In the genomic region with DNA sequence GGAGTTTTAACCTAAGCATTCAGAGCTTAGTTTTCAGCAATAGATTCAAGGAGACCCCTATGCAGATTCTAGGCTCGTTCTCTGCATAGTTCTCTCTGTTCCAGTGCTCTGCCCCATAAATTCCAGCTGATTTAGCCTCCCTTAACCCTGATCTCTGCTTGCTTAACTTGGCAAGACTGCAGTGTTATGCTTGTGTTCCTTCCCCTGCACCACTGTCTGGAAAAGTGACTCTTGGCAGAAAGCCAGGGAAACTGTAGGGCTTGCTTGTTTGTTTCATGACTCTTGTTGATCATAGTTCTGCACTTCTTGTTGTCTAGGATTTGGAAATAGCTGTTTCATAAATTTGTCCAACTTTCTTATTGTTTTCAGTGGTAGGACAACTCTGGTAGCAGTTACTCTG, we compare ENCODE assay signal across 12 cellular contexts. TPM values are rescaled to one million over a fixed set of nuclear protein-coding genes. Genes with fewer than 3 reads are reported as not detected.
DNase-seq lines count a peak whose midpoint lies in the region; TF ChIP-seq lines count a peak whose summit lies in the region.
"Had no signal": no experiment of that assay in that cellular context is flagged by ENCODE, and none has a peak within 500 bp of the region (broad histone marks: within the 10 kb centered on the region; RNA-seq: fewer than 3 reads in every experiment).

No MANE protein-coding gene starts in this region.

- H3F3A ChIP-seq in PC-9 (ENCODE audit: insufficient read depth, low read depth) = peaks cover 19% of the 10 kb centered on the region; the same call in 1 of the 2 replicates

- H3K4me1 ChIP-seq in PC-9 (replicated peaks; ENCODE audit: insufficient read depth) = peaks cover 30% of the 10 kb centered on the region
- peaks cover 10 to 24% (median 17%) of the 10 kb centered on the region in 4 donors for H3K4me1 ChIP-seq in esophagus muscularis mucosa

- H3K36me3 Mint-ChIP-seq in activated T-helper 1 cell treated with anti-CD3 and anti-CD28 coated beads, Interleukin-12 subunit alpha, Interleukin-12 subunit beta, Interleukin-2, Interleukin-4 antibody, amounts not matched to agents 30 ng/mL and 10 ng/mL and 1 ng/mL, durations not matched to agents 14 hours and 24 hours and 36 hours (ENCODE audit: low read depth) = no peaks in the 10 kb centered on the region

- no peak for TF ChIP-seq EP300 in esophagus muscularis mucosa (IDR thresholded peaks at IDR 0.05)

- no peaks in the 10 kb centered on the region for H3K79me2 ChIP-seq in PC-9 (ENCODE audit: low read depth)

- H3K9me3 ChIP-seq in PC-9 (ENCODE audit: insufficient read depth, low read depth) (no peaks in the 10 kb centered on the region), esophagus muscularis mucosa (peaks cover 0 to 8% (median 0%) of the 10 kb centered on the region in 4 donors)

- POLR2A ChIA-PET in PC-9 (lab: Charles Lee; ENCODE audit: unreplicated experiment) = interaction anchor here (0.7 kb wide), 1 partner anchor 128 kb away, joined by 3 read pairs; no protein-coding TSS in a partner anchor
- POLR2A ChIA-PET in GM10248 (lab: Yijun Ruan, JAX) = no interaction called here

- H3K27me3 ChIP-seq in PC-9 (ENCODE audit: insufficient read depth, low read depth) = no peaks in the 10 kb centered on the region
- H3K27me3 ChIP-seq in esophagus muscularis mucosa = no peaks in the 10 kb centered on the region

- intact Hi-C loops in PC-9 (cut with micrococcal nuclease; ENCODE audit: unreplicated experiment) (no loop called here), esophagus muscularis mucosa (cut with DNase I) (loop anchor here (5.0 kb wide), 1 partner anchor 43 kb away; no protein-coding TSS in a partner anchor)
- intact Hi-C loops in activated T-helper 1 cell treated with anti-CD3 and anti-CD28 coated beads, Interleukin-12 subunit alpha, Interleukin-12 subunit beta, Interleukin-2, Interleukin-4 antibody, amounts not matched to agents 30 ng/mL and 10 ng/mL and 1 ng/mL, durations not matched to agents 14 hours and 24 hours and 36 hours (cut with micrococcal nuclease) = no loop called here

- peaks cover 17% of the 10 kb centered on the region for H3K27me3 Mint-ChIP-seq in activated T-helper 1 cell treated with anti-CD3 and anti-CD28 coated beads, Interleukin-12 subunit alpha, Interleukin-12 subunit beta, Interleukin-2, Interleukin-4 antibody, amounts not matched to agents 30 ng/mL and 10 ng/mL and 1 ng/mL, durations not matched to agents 14 hours and 24 hours and 36 hours (ENCODE audit: insufficient read depth)

- no peak overlapping the region for H3K4me3 Mint-ChIP-seq in activated T-helper 1 cell treated with anti-CD3 and anti-CD28 coated beads, Interleukin-12 subunit alpha, Interleukin-12 subunit beta, Interleukin-2, Interleukin-4 antibody, amounts not matched to agents 30 ng/mL and 10 ng/mL and 1 ng/mL, durations not matched to agents 14 hours and 24 hours and 36 hours
- H3K4me3 Mint-ChIP-seq: central memory CD8-positive, alpha-beta T cell; stimulated activated naive CD8-positive, alpha-beta T cell treated with anti-CD3 and anti-CD28 coated beads, Interleukin-15, Interleukin-2, amounts not matched to agents 100 ng/mL and 50 ng/mL, for 24 hours had no signal

- DNase-seq in CD1c-positive myeloid dendritic cell (ENCODE audit: extremely low spot score) (peak; percentile 18), PC-9 (peak; percentile 13 to 45), fibroblast of peridontal ligament (ENCODE audit: extremely low read depth) (peak; percentile 63), myocyte (ENCODE audit: low read depth) (peak; percentile 34), amniotic stem cell (lab: John Stamatoyannopoulos, UW) (no peak), esophagus muscularis mucosa (ENCODE audit: extremely low spot score) (no peak), GM10248 (ENCODE audit: extremely low spot score) (no peak)
- DNase-seq in activated T-helper 1 cell treated with anti-CD3 and anti-CD28 coated beads, Interleukin-12 subunit alpha, Interleukin-12 subunit beta, Interleukin-2, Interleukin-4 antibody, amounts not matched to agents 30 ng/mL and 10 ng/mL and 1 ng/mL, durations not matched to agents 14 hours and 24 hours and 36 hours (ENCODE audit: low spot score) = no peak
- DNase-seq: C1 segment of cervical spinal cord; stimulated activated CD4-positive, alpha-beta T cell treated with anti-CD3 and anti-CD28 coated beads, Interleukin-2, amount 100 ng/mL, for 24 hours had no signal

- TF ChIP-seq CTCF in PC-9 (conservative IDR thresholded peaks at IDR 0.05) (no peak), esophagus muscularis mucosa (IDR thresholded peaks at IDR 0.05) (no peak), GM10248 (IDR thresholded peaks at IDR 0.05; ENCODE audit: control extremely low read depth, extremely low read depth, low read depth, missing control alignments) (no peak)

- H3K9me2 ChIP-seq in PC-9 (ENCODE audit: insufficient read depth) = no peaks in the 10 kb centered on the region

- no peak for TF ChIP-seq POLR2A in esophagus muscularis mucosa (IDR thresholded peaks at IDR 0.05; ENCODE audit: low read depth)

- BruUV-seq in PC-9 (replicated peaks; lab: Mats Ljungman, UMichigan) = no TSS peak

- no peak overlapping the region for H2AFZ ChIP-seq in PC-9

- H3K27ac ChIP-seq in PC-9 = no peak overlapping the region
- no peak overlapping the region for H3K27ac ChIP-seq in esophagus muscularis mucosa (replicated peaks in 1 of 4)

- H3K36me3 ChIP-seq in PC-9 (ENCODE audit: low read depth) = no peaks in the 10 kb centered on the region
- no peaks in the 10 kb centered on the region for H3K36me3 ChIP-seq in esophagus muscularis mucosa

- H4K20me1 ChIP-seq in PC-9 (ENCODE audit: insufficient read depth) = no peaks in the 10 kb centered on the region

- H3K4me3 ChIP-seq in PC-9 (no peak overlapping the region), esophagus muscularis mucosa (no peak overlapping the region)

- H3K4me1 Mint-ChIP-seq in activated T-helper 1 cell treated with anti-CD3 and anti-CD28 coated beads, Interleukin-12 subunit alpha, Interleukin-12 subunit beta, Interleukin-2, Interleukin-4 antibody, amounts not matched to agents 30 ng/mL and 10 ng/mL and 1 ng/mL, durations not matched to agents 14 hours and 24 hours and 36 hours (ENCODE audit: low read depth) = no peaks in the 10 kb centered on the region
- H3K4me1 Mint-ChIP-seq: central memory CD8-positive, alpha-beta T cell had no signal

- H3K27ac Mint-ChIP-seq in activated T-helper 1 cell treated with anti-CD3 and anti-CD28 coated beads, Interleukin-12 subunit alpha, Interleukin-12 subunit beta, Interleukin-2, Interleukin-4 antibody, amounts not matched to agents 30 ng/mL and 10 ng/mL and 1 ng/mL, durations not matched to agents 14 hours and 24 hours and 36 hours = no peak overlapping the region
- H3K27ac Mint-ChIP-seq: stimulated activated naive CD8-positive, alpha-beta T cell treated with anti-CD3 and anti-CD28 coated beads, Interleukin-15, Interleukin-2, amounts not matched to agents 100 ng/mL and 50 ng/mL, for 24 hours had no signal

- CTCF ChIA-PET in PC-9 (lab: Charles Lee) = no interaction called here
- CTCF ChIA-PET in GM10248 (lab: Yijun Ruan, JAX) = interaction anchor here (0.7 to 1.9 kb wide), 13 partner anchors 9 to 247 kb away, joined by 3 to 7 read pairs (median 3); no protein-coding TSS in a partner anchor

- H3K9me3 Mint-ChIP-seq in activated T-helper 1 cell treated with anti-CD3 and anti-CD28 coated beads, Interleukin-12 subunit alpha, Interleukin-12 subunit beta, Interleukin-2, Interleukin-4 antibody, amounts not matched to agents 30 ng/mL and 10 ng/mL and 1 ng/mL, durations not matched to agents 14 hours and 24 hours and 36 hours = peaks cover 11% of the 10 kb centered on the region

- 37% methylated on average over 1 of the region's 1 CpG for WGBS in esophagus muscularis mucosa

- H3K4me2 ChIP-seq in PC-9 = 0 out of 2 replicates have a peak overlapping the region, but pooled peaks have one; percentile 20

RNA-seq across cellular contexts. Expression of a gene that starts 40.2 kb away (rescaled TPM):
- 52.7 and 61.8 TPM in 2 replicates for total RNA-seq in PC-9 (2021)
- 177 and 210 TPM in 2 replicates for total RNA-seq in myocyte
- 77.7 TPM for polyA plus RNA-seq in myocyte (2012)
- 25.2 and 26.8 TPM in 2 replicates for total RNA-seq in activated T-helper 1 cell treated with anti-CD3 and anti-CD28 coated beads, Interleukin-12 subunit alpha, Interleukin-12 subunit beta, Interleukin-2, Interleukin-4 antibody, amounts not matched to agents 30 ng/mL and 10 ng/mL and 1 ng/mL, durations not matched to agents 14 hours and 24 hours and 36 hours
- 10 to 100 TPM; 32.5 to 78.9 (median 49.4) TPM for total RNA-seq in esophagus muscularis mucosa

RNA-seq across cellular contexts. Expression of a gene that starts 40.2 kb away (rescaled TPM):
- total RNA-seq in PC-9 (2021) (28.5 and 31.5 TPM in 2 replicates), myocyte (17.6 and 22.5 TPM in 2 replicates), esophagus muscularis mucosa (10 to 100 TPM; 16.7 to 26.2 (median 22.6) TPM)
- polyA plus RNA-seq in myocyte (2012) = 21.7 TPM
- total RNA-seq in activated T-helper 1 cell treated with anti-CD3 and anti-CD28 coated beads, Interleukin-12 subunit alpha, Interleukin-12 subunit beta, Interleukin-2, Interleukin-4 antibody, amounts not matched to agents 30 ng/mL and 10 ng/mL and 1 ng/mL, durations not matched to agents 14 hours and 24 hours and 36 hours = 20.0 and 22.2 TPM in 2 replicates

Comparison
In these comparisons a context has a peak if more than half of its experiments do, and no peak if none do; other contexts are left out.
1. DNase-seq: peak in CD1c-positive myeloid dendritic cell (single experiment), PC-9 (2 of 2), fibroblast of peridontal ligament (single experiment) and myocyte (single experiment); none in amniotic stem cell (single experiment), activated T-helper 1 cell treated with anti-CD3 and anti-CD28 coated beads, Interleukin-12 subunit alpha, Interleukin-12 subunit beta, Interleukin-2, Interleukin-4 antibody, amounts not matched to agents 30 ng/mL and 10 ng/mL and 1 ng/mL, durations not matched to agents 14 hours and 24 hours and 36 hours (single experiment), esophagus muscularis mucosa (single experiment) and GM10248 (single experiment).